ENCODE assay signal across 30 cellular contexts in the genomic region with DNA sequence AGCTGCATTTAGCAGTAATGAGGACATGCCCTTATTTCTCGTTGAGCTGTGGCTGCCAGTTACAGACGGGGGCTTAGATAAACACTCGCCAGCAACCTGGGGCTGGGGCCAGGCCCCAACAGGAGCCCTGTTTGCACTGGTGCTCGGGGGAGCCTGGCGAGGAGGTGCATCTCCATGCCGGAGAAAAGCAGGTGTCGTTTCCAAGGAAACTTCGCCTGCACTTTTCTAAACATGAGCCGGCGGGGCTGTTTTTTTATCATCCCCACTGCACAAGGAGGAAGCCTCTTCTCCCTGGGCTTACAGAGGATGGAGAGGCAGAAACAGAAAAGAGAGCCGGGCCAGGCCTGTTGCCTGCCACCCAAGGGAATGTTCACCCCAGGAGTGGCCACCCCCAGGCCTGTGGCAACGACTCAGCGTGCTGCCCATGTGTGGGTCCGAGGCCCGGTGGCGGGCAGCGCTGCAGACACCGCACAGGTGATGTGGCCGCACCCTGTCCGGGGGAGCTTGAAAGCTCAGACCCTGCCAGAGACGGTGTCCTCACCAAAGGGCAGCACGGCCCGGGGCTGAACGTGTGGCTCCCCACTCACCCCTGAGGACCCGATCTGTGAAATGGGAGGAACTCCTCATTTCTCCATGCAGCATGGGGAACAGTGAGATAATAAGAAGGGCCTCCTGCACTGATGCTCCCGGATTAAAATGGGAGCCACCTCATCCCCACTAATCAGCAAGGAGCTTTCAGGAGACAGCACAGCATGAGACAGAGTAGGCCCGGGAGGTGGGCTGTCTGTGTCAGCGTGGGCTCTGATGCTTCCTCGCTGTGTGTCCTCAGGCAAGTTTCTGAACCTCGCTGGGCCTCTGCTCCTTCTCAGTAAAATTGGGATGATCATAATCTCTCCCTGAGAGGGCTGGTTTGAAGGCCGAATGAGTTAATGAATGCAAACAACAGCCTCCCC. TPM values are rescaled to one million over a fixed set of nuclear protein-coding genes. Genes with fewer than 3 reads are reported as not detected.
"Had no signal": no experiment of that assay in that cellular context is flagged by ENCODE, and none has a peak within 500 bp of the region (broad histone marks: within the 10 kb centered on the region; RNA-seq: fewer than 3 reads in every experiment).

No MANE protein-coding gene starts in this region.

- FAIRE-seq: frontal cortex, keratinocyte, small intestine had no signal

- H3K27ac Mint-ChIP-seq: activated CD4-positive, alpha-beta memory T cell treated with anti-CD3 and anti-CD28 coated beads, Interleukin-2, amount 10 ng/mL, durations not matched to agents 7 days and 5 days; activated CD4-positive, alpha-beta T cell treated with anti-CD3 and anti-CD28 coated beads, Interleukin-2, amount 10 ng/mL, durations not matched to agents 7 days and 5 days; activated naive CD4-positive, alpha-beta T cell treated with anti-CD3 and anti-CD28 coated beads, Interleukin-2, amount 10 ng/mL, durations not matched to agents 7 days and 5 days; activated naive CD8-positive, alpha-beta T cell treated with anti-CD3 and anti-CD28 coated beads, Interleukin-2, amount 10 ng/mL, durations not matched to agents 7 days and 5 days; activated T-cell treated with anti-CD3 and anti-CD28 coated beads, Interleukin-2, amount 50 U/mL, for 24 hours; brain; natural killer cell treated with Interleukin-12 subunit alpha and Interleukin-12 subunit beta and Interleukin-15 and Interleukin-18, amount 100 ng/mL, for 72 hours; stimulated activated effector memory CD8-positive, alpha-beta T cell treated with anti-CD3 and anti-CD28 coated beads, Interleukin-12 subunit alpha, Interleukin-12 subunit beta, amount 100 ng/mL, for 72 hours; stimulated activated naive CD8-positive, alpha-beta T cell treated with anti-CD3 and anti-CD28 coated beads, Interleukin-15, Interleukin-2, amounts not matched to agents 100 ng/mL and 50 ng/mL, for 24 hours; type B pancreatic cell; WTC11 had no signal

- H3K27me3 Mint-ChIP-seq: activated CD4-positive, alpha-beta memory T cell treated with anti-CD3 and anti-CD28 coated beads, Interleukin-2, amount 10 ng/mL, durations not matched to agents 7 days and 5 days; activated CD4-positive, alpha-beta T cell treated with anti-CD3 and anti-CD28 coated beads, Interleukin-2, amount 10 ng/mL, durations not matched to agents 7 days and 5 days; activated naive CD8-positive, alpha-beta T cell treated with anti-CD3 and anti-CD28 coated beads, Interleukin-2, amount 10 ng/mL, durations not matched to agents 7 days and 5 days had no signal

- H3K27me3 ChIP-seq: ascending aorta, vagina had no signal

- H3K4me3 ChIP-seq: ascending aorta, coronary artery, dorsolateral prefrontal cortex, mucosa of descending colon, sigmoid colon, vagina had no signal

- DNase-seq: activated CD4-positive, alpha-beta memory T cell treated with anti-CD3 and anti-CD28 coated beads, Interleukin-2, amount 10 ng/mL, durations not matched to agents 7 days and 5 days; activated CD4-positive, alpha-beta T cell treated with anti-CD3 and anti-CD28 coated beads for 1 hour; activated CD4-positive, alpha-beta T cell treated with anti-CD3 and anti-CD28 coated beads, Interleukin-2, amount 10 ng/mL, durations not matched to agents 7 days and 5 days; activated CD8-positive, alpha-beta memory T cell treated with anti-CD3 and anti-CD28 coated beads, Interleukin-2, amount 50 U/mL, for 48 hours; activated gamma-delta T cell; activated naive CD4-positive, alpha-beta T cell treated with anti-CD3 and anti-CD28 coated beads, Interleukin-2, amount 10 ng/mL, durations not matched to agents 7 days and 5 days; activated naive CD8-positive, alpha-beta T cell treated with anti-CD3 and anti-CD28 coated beads, Interleukin-2, amount 10 ng/mL, durations not matched to agents 7 days and 5 days; activated T-cell treated with anti-CD3 and anti-CD28 coated beads, Interleukin-2, amount 50 U/mL, for 24 hours; dorsolateral prefrontal cortex; effector memory CD4-positive, alpha-beta T cell; hippocampal formation; left cardiac atrium; left ventricle myocardium superior; mucosa of descending colon; sigmoid colon; small intestine; stimulated activated CD4-positive, alpha-beta T cell treated with anti-CD3 and anti-CD28 coated beads, Interleukin-4, amount 100 ng/mL, for 24 hours had no signal

- H3K27ac ChIP-seq: ascending aorta, coronary artery, dorsolateral prefrontal cortex, neutrophil, sigmoid colon, vagina had no signal

- H3K36me3 ChIP-seq: ascending aorta, neutrophil, sigmoid colon, vagina had no signal

- H3K9me3 ChIP-seq: ascending aorta, mucosa of descending colon, neutrophil, sigmoid colon, vagina had no signal

- H3K9me3 Mint-ChIP-seq: activated CD4-positive, alpha-beta memory T cell treated with anti-CD3 and anti-CD28 coated beads, Interleukin-2, amount 10 ng/mL, durations not matched to agents 7 days and 5 days; activated CD4-positive, alpha-beta T cell treated with anti-CD3 and anti-CD28 coated beads, Interleukin-2, amount 10 ng/mL, durations not matched to agents 7 days and 5 days; activated naive CD4-positive, alpha-beta T cell treated with anti-CD3 and anti-CD28 coated beads, Interleukin-2, amount 10 ng/mL, durations not matched to agents 7 days and 5 days; activated naive CD8-positive, alpha-beta T cell treated with anti-CD3 and anti-CD28 coated beads, Interleukin-2, amount 10 ng/mL, durations not matched to agents 7 days and 5 days; activated T-cell treated with anti-CD3 and anti-CD28 coated beads, Interleukin-2, amount 50 U/mL, for 24 hours; natural killer cell treated with Interleukin-12 subunit alpha and Interleukin-12 subunit beta and Interleukin-15 and Interleukin-18, amount 100 ng/mL, for 72 hours; stimulated activated effector memory CD8-positive, alpha-beta T cell treated with anti-CD3 and anti-CD28 coated beads, Interleukin-12 subunit alpha, Interleukin-12 subunit beta, amount 100 ng/mL, for 72 hours; stimulated activated naive CD8-positive, alpha-beta T cell treated with anti-CD3 and anti-CD28 coated beads, Interleukin-15, Interleukin-2, amounts not matched to agents 100 ng/mL and 50 ng/mL, for 24 hours had no signal

- H3K4me1 ChIP-seq: sigmoid colon, vagina had no signal

- H3K4me1 Mint-ChIP-seq: activated CD4-positive, alpha-beta memory T cell treated with anti-CD3 and anti-CD28 coated beads, Interleukin-2, amount 10 ng/mL, durations not matched to agents 7 days and 5 days; activated CD4-positive, alpha-beta T cell treated with anti-CD3 and anti-CD28 coated beads, Interleukin-2, amount 10 ng/mL, durations not matched to agents 7 days and 5 days; activated naive CD4-positive, alpha-beta T cell treated with anti-CD3 and anti-CD28 coated beads, Interleukin-2, amount 10 ng/mL, durations not matched to agents 7 days and 5 days; activated naive CD8-positive, alpha-beta T cell treated with anti-CD3 and anti-CD28 coated beads, Interleukin-2, amount 10 ng/mL, durations not matched to agents 7 days and 5 days; stimulated activated effector memory CD8-positive, alpha-beta T cell treated with anti-CD3 and anti-CD28 coated beads, Interleukin-12 subunit alpha, Interleukin-12 subunit beta, amount 100 ng/mL, for 72 hours had no signal

- H3K36me3 Mint-ChIP-seq: activated naive CD4-positive, alpha-beta T cell treated with anti-CD3 and anti-CD28 coated beads, Interleukin-2, amount 10 ng/mL, durations not matched to agents 7 days and 5 days; activated naive CD8-positive, alpha-beta T cell treated with anti-CD3 and anti-CD28 coated beads, Interleukin-2, amount 10 ng/mL, durations not matched to agents 7 days and 5 days; brain; natural killer cell treated with Interleukin-12 subunit alpha and Interleukin-12 subunit beta and Interleukin-15 and Interleukin-18, amount 100 ng/mL, for 72 hours; stimulated activated effector memory CD8-positive, alpha-beta T cell treated with anti-CD3 and anti-CD28 coated beads, Interleukin-12 subunit alpha, Interleukin-12 subunit beta, amount 100 ng/mL, for 72 hours; type B pancreatic cell had no signal

- H3K4me3 Mint-ChIP-seq: activated CD4-positive, alpha-beta memory T cell treated with anti-CD3 and anti-CD28 coated beads, Interleukin-2, amount 10 ng/mL, durations not matched to agents 7 days and 5 days; activated CD4-positive, alpha-beta T cell treated with anti-CD3 and anti-CD28 coated beads, Interleukin-2, amount 10 ng/mL, durations not matched to agents 7 days and 5 days; activated naive CD4-positive, alpha-beta T cell treated with anti-CD3 and anti-CD28 coated beads, Interleukin-2, amount 10 ng/mL, durations not matched to agents 7 days and 5 days; activated naive CD8-positive, alpha-beta T cell treated with anti-CD3 and anti-CD28 coated beads, Interleukin-2, amount 10 ng/mL, durations not matched to agents 7 days and 5 days; activated T-cell treated with anti-CD3 and anti-CD28 coated beads, Interleukin-2, amount 50 U/mL, for 24 hours; brain; natural killer cell treated with Interleukin-12 subunit alpha and Interleukin-12 subunit beta and Interleukin-15 and Interleukin-18, amount 100 ng/mL, for 72 hours; stimulated activated effector memory CD8-positive, alpha-beta T cell treated with anti-CD3 and anti-CD28 coated beads, Interleukin-12 subunit alpha, Interleukin-12 subunit beta, amount 100 ng/mL, for 72 hours; stimulated activated naive CD8-positive, alpha-beta T cell treated with anti-CD3 and anti-CD28 coated beads, Interleukin-15, Interleukin-2, amounts not matched to agents 100 ng/mL and 50 ng/mL, for 24 hours; type B pancreatic cell; WTC11 had no signal

RNA-seq across cellular contexts. Expression of gene ADRA2C, which starts 33.8 kb away (rescaled TPM):
- total RNA-seq: activated CD4-positive, alpha-beta memory T cell treated with anti-CD3 and anti-CD28 coated beads, Interleukin-2, amount 10 ng/mL, durations not matched to agents 7 days and 5 days; activated CD4-positive, alpha-beta T cell treated with anti-CD3 and anti-CD28 coated beads, Interleukin-2, amount 10 ng/mL, durations not matched to agents 7 days and 5 days; activated naive CD8-positive, alpha-beta T cell treated with anti-CD3 and anti-CD28 coated beads, Interleukin-2, amount 10 ng/mL, durations not matched to agents 7 days and 5 days; epithelial cell of proximal tubule; natural killer cell treated with Interleukin-12 subunit alpha and Interleukin-12 subunit beta and Interleukin-15 and Interleukin-18, amount 100 ng/mL, for 72 hours had no signal
